1 cellular context compared by ENCODE assay signal in the genomic region with DNA sequence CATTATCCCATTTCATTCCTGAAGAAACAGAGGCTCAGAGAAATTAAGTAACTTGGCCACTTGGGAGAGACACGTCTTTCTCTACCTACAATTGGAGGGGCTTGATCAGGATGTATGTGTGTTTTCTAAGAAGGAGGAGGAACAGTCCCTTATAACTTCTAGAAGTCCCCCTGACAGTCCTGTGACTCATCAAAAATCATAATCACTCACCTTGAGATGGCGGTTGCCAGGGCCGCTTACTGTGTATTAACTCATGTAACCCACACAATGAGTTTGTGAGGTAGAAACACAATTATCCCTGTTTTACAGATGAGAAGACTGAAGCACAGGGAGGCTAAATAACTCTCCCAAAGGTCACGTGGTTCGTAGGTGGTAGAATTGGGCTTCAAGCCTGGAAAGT.
TF ChIP-seq lines count a peak whose summit lies in the region.

No MANE protein-coding gene starts in this region.

TF ChIP-seq in HepG2, 621 proteins besides CTCF, POLR2A, EP300 and RAD21:
- TF ChIP-seq TCF7 (IDR thresholded peaks at IDR 0.05; ENCODE audit: low read depth) = no peak
- TF ChIP-seq, protein P1, sequence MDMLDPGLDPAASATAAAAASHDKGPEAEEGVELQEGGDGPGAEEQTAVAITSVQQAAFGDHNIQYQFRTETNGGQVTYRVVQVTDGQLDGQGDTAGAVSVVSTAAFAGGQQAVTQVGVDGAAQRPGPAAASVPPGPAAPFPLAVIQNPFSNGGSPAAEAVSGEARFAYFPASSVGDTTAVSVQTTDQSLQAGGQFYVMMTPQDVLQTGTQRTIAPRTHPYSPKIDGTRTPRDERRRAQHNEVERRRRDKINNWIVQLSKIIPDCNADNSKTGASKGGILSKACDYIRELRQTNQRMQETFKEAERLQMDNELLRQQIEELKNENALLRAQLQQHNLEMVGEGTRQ (IDR thresholded peaks at IDR 0.05; ENCODE audit: low read depth, low read length) = peak; percentile 28; the same call in 1 of the 2 replicates
- TF ChIP-seq, protein P1 (CRISPR knock-in tag; IDR thresholded peaks at IDR 0.05; ENCODE audit: borderline replicate concordance) = no peak
